ENCODE assay signal across 7 cellular contexts in genomic region chr4:2930821-2931764, GRCh38. TPM values are rescaled to one million over a fixed set of nuclear protein-coding genes. Genes with fewer than 3 reads are reported as not detected.
A peak's percentile ranks its signal among the peaks of the same experiment; 100 is the strongest.
DNase-seq lines count a peak whose midpoint lies in the region; ATAC-seq and TF ChIP-seq lines count a peak whose summit lies in the region.

No MANE protein-coding gene starts in this region.

- peaks cover 21% of the 10 kb centered on the region for H3K4me1 Mint-ChIP-seq in T-helper 17 cell
- H3K4me1 Mint-ChIP-seq in stimulated activated naive CD8-positive, alpha-beta T cell treated with anti-CD3 and anti-CD28 coated beads, Interleukin-15, amount 100 ng/mL, for 72 hours: peaks cover 43% of the 10 kb centered on the region

- TF ChIP-seq POLR2A in heart left ventricle (IDR thresholded peaks at IDR 0.05): no peak

- H3K9me3 Mint-ChIP-seq in stimulated activated naive CD8-positive, alpha-beta T cell treated with anti-CD3 and anti-CD28 coated beads, Interleukin-15, amount 100 ng/mL, for 72 hours: no peaks in the 10 kb centered on the region

- no peaks in the 10 kb centered on the region for H3K27me3 ChIP-seq in heart left ventricle

- intact Hi-C loops in heart left ventricle (cut with DNase I): loop anchor here in 8 of 10 donors (5.0 to 10.0 kb wide), 6 partner anchors 86 to 174 kb away; partner anchors contain the start of genes ADD1 (in 4 of the 8) and TNIP2 (in 1 of the 8)

- H3K36me3 Mint-ChIP-seq in T-helper 17 cell (ENCODE audit: low read depth): peaks cover 2% of the 10 kb centered on the region

- TF ChIP-seq CTCF in heart left ventricle (IDR thresholded peaks at IDR 0.05): no peak

- 62 to 76% (median 71%) methylated on average over 25 to 44 of the region's 44 CpGs for WGBS in heart left ventricle, 4 donors

- no peaks in the 10 kb centered on the region for H3K27me3 Mint-ChIP-seq in T-helper 17 cell
- H3K27me3 Mint-ChIP-seq in stimulated activated naive CD8-positive, alpha-beta T cell treated with anti-CD3 and anti-CD28 coated beads, Interleukin-15, amount 100 ng/mL, for 72 hours: no peaks in the 10 kb centered on the region

- H3K4me3 Mint-ChIP-seq in T-helper 17 cell: peak overlapping the region; percentile 94
- peak overlapping the region; percentile 90 to 93 for H3K4me3 Mint-ChIP-seq in stimulated activated naive CD8-positive, alpha-beta T cell treated with anti-CD3 and anti-CD28 coated beads, Interleukin-15, amount 100 ng/mL, for 72 hours

- peaks cover 0 to 58% (median 50%) of the 10 kb centered on the region in 9 donors for H3K36me3 ChIP-seq in heart left ventricle

- ATAC-seq in GM19463 (IDR thresholded peaks at IDR 0.05; ENCODE audit: unreplicated experiment): peak; percentile 4
- ATAC-seq in T-helper 17 cell: no peak
- ATAC-seq in heart left ventricle: peak in 2 of 4 donors; percentile 2 to 3
- peak; percentile 1 for ATAC-seq in stimulated activated naive CD8-positive, alpha-beta T cell treated with anti-CD3 and anti-CD28 coated beads, Interleukin-15, amount 100 ng/mL, for 72 hours

- H3K4me3 ChIP-seq in heart left ventricle: no peak overlapping the region

- H3K27ac Mint-ChIP-seq in T-helper 17 cell: peak overlapping the region; percentile 95
- H3K27ac Mint-ChIP-seq in stimulated activated naive CD8-positive, alpha-beta T cell treated with anti-CD3 and anti-CD28 coated beads, Interleukin-15, amount 100 ng/mL, for 72 hours: peak overlapping the region; percentile 59 to 72

- no peak for DNase-seq in T-helper 17 cell
- DNase-seq in heart left ventricle: peak in 1 of 5 donors; percentile 67
- DNase-seq in stimulated activated naive CD8-positive, alpha-beta T cell treated with anti-CD3 and anti-CD28 coated beads, Interleukin-15, amount 100 ng/mL, for 72 hours: no peak
- DNase-seq in HuH-7.5 (ENCODE audit: low spot score): no peak
- no peak for DNase-seq in iPS-NIHi11 (ENCODE audit: low spot score)
- DNase-seq in NCI-H774 (lab: John Stamatoyannopoulos, UW): no peak

- peaks cover 2 to 50% (median 38%) of the 10 kb centered on the region in 12 donors for H3K4me1 ChIP-seq in heart left ventricle

- H3K9me3 ChIP-seq in T-helper 17 cell (ENCODE audit: control insufficient read depth, low read length, poor library complexity, severe bottlenecking) (peaks cover 2% of the 10 kb centered on the region), heart left ventricle (no peaks in the 10 kb centered on the region)

- H3K27ac ChIP-seq in heart left ventricle: peak overlapping the region; percentile 29 to 91 (median 69)

RNA-seq across cellular contexts. Expression of gene NOP14, which starts 32.1 kb away (rescaled TPM):
- total RNA-seq in T-helper 17 cell (10 to 100 TPM; 32.8 to 34.0 TPM), heart left ventricle (10 to 100 TPM; 11.4 to 21.5 (median 15.8) TPM)
- polyA plus RNA-seq in heart left ventricle: 10 to 100 TPM; 11.7 to 26.0 TPM

RNA-seq across cellular contexts. Expression of gene GRK4, which starts 32.3 kb away (rescaled TPM):
- total RNA-seq in T-helper 17 cell: 1 to 10 TPM; 1.7 to 3.6 TPM
- total RNA-seq in heart left ventricle: 10 to 100 TPM in 2 of 9 donors, 1 to 10 TPM in 7; 4.9 to 11.8 (median 9.3) TPM
- polyA plus RNA-seq in heart left ventricle: 10 to 100 TPM in 1 of 2 donors, 1 to 10 TPM in 1; 5.3 to 12.0 TPM
